Comparison of ENCODE assay signal across 11 cellular contexts in genomic region chr1:209106237-209106741, GRCh38.
DNase-seq lines count a peak whose midpoint lies in the region; ATAC-seq, FAIRE-seq and TF ChIP-seq lines count a peak whose summit lies in the region.
"Had no signal": no experiment of that assay in that cellular context is flagged by ENCODE, and none has a peak within 500 bp of the region (broad histone marks: within the 10 kb centered on the region; RNA-seq: fewer than 3 reads in every experiment).

No MANE protein-coding gene starts in this region.

- no peaks in the 10 kb centered on the region for H3K36me3 ChIP-seq in body of pancreas (replicated peaks in 1 of 2; ENCODE audit: insufficient read depth in 1 of 2, low read depth in 2 of 2)
- H3K36me3 ChIP-seq: tibial artery had no signal

- H3K4me1 Mint-ChIP-seq in chondrocyte (ENCODE audit: low read depth) (peaks cover 25% of the 10 kb centered on the region), osteocyte (ENCODE audit: unreplicated experiment) (peaks cover 24% of the 10 kb centered on the region)

- H3K36me3 Mint-ChIP-seq in chondrocyte (ENCODE audit: low read depth) (no peaks in the 10 kb centered on the region), osteocyte (ENCODE audit: unreplicated experiment) (no peaks in the 10 kb centered on the region)

- peak; percentile 49 for FAIRE-seq in GM19239 (lab: Jason Lieb, UNC)

- WGBS in body of pancreas, 2 donors = 45 to 71% methylated on average over 8 of the region's 8 CpGs

- H3K4me3 ChIP-seq in body of pancreas = no peak overlapping the region
- H3K4me3 ChIP-seq: tibial artery had no signal

- no peak for TF ChIP-seq POLR2A in body of pancreas (IDR thresholded peaks at IDR 0.05)

- no peak for DNase-seq in GM19239 (ENCODE audit: insufficient read length, low spot score)
- peak; percentile 21 for DNase-seq in NCI-H2196 (lab: John Stamatoyannopoulos, UW; ENCODE audit: unreplicated experiment)
- DNase-seq in chondrocyte (ENCODE audit: low spot score) = no peak
- no peak for DNase-seq in osteocyte (ENCODE audit: extremely low spot score, unreplicated experiment)
- DNase-seq in body of pancreas = no peak
- no peak for DNase-seq in CD1c-positive myeloid dendritic cell (ENCODE audit: extremely low spot score)
- DNase-seq: aorta, tibial artery had no signal

- no peaks in the 10 kb centered on the region for H3K9me3 ChIP-seq in body of pancreas
- H3K9me3 ChIP-seq: tibial artery had no signal

- H3K27ac Mint-ChIP-seq in chondrocyte (ENCODE audit: unreplicated experiment) (peak overlapping the region; percentile 55), osteocyte (ENCODE audit: unreplicated experiment) (peak overlapping the region; percentile 80)

- H3K27me3 Mint-ChIP-seq in chondrocyte (ENCODE audit: low read depth) (peaks cover 10% of the 10 kb centered on the region), osteocyte (ENCODE audit: unreplicated experiment) (peaks cover 13% of the 10 kb centered on the region)

- no peaks in the 10 kb centered on the region for H3K9me3 Mint-ChIP-seq in chondrocyte (ENCODE audit: low read depth)
- no peaks in the 10 kb centered on the region for H3K9me3 Mint-ChIP-seq in osteocyte (ENCODE audit: unreplicated experiment)

- H3K27me3 ChIP-seq in body of pancreas = no peaks in the 10 kb centered on the region
- H3K27me3 ChIP-seq: tibial artery had no signal

- ATAC-seq in GM21717 (IDR thresholded peaks at IDR 0.05; ENCODE audit: unreplicated experiment) = no peak
- ATAC-seq in body of pancreas = no peak
- ATAC-seq in GM21390 (IDR thresholded peaks at IDR 0.05; ENCODE audit: unreplicated experiment) = no peak

- intact Hi-C loops in body of pancreas (cut with DNase I) = no loop called here

- H3K4me3 Mint-ChIP-seq in chondrocyte (ENCODE audit: unreplicated experiment) (no peak overlapping the region), osteocyte (ENCODE audit: unreplicated experiment) (no peak overlapping the region)

- no peaks in the 10 kb centered on the region for H3K4me1 ChIP-seq in body of pancreas

- no peak overlapping the region for H3K27ac ChIP-seq in body of pancreas
- H3K27ac ChIP-seq: tibial artery, VCaP had no signal

- TF ChIP-seq CTCF in chondrocyte (IDR thresholded peaks at IDR 0.05) (peak; percentile 47), osteocyte (IDR thresholded peaks at IDR 0.05) (no peak), body of pancreas (IDR thresholded peaks at IDR 0.05) (no peak)
